ENCODE assay signal across 2 cellular contexts in the genomic region with DNA sequence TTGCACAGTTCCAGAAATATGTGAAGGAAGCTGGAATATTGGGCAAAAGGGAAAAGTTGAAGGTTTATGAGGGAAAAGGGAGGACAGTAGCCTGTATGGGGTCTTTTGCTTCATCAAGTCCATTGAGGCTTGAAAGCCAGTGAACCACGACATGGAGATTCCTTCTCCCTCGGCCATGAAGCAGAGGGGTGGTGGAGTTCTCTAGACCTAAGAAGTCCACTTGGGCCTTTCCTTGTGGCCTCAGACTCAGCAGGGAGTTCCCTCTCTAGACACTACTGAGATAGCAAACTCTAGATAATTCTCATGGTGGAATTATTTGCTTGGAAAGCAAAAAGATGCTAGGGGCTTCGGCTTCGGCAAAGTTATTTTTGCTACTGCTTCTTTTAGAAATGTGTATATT.
TF ChIP-seq lines count a peak whose summit lies in the region.

No MANE protein-coding gene starts in this region.

TF ChIP-seq in A549, 52 proteins besides CTCF, POLR2A, EP300 and RAD21:
- TF ChIP-seq, protein P1, sequence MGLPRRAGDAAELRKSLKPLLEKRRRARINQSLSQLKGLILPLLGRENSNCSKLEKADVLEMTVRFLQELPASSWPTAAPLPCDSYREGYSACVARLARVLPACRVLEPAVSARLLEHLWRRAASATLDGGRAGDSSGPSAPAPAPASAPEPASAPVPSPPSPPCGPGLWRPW (IDR thresholded peaks at IDR 0.05), result no peak

TF ChIP-seq in IMR-90, 13 proteins besides CTCF, POLR2A, EP300 and RAD21:
- TF ChIP-seq CHD1 (IDR thresholded peaks at IDR 0.05; ENCODE audit: low read depth, low read length), result no peak
- no peak for TF ChIP-seq MXI1 (IDR thresholded peaks at IDR 0.05; ENCODE audit: borderline replicate concordance, low read depth, low read length)
- no peak for TF ChIP-seq NFE2L2 (IDR thresholded peaks at IDR 0.05; ENCODE audit: low read depth, low read length)
- no peak for TF ChIP-seq MAFK (IDR thresholded peaks at IDR 0.05; ENCODE audit: low read depth, low read length)
- TF ChIP-seq, protein P2, sequence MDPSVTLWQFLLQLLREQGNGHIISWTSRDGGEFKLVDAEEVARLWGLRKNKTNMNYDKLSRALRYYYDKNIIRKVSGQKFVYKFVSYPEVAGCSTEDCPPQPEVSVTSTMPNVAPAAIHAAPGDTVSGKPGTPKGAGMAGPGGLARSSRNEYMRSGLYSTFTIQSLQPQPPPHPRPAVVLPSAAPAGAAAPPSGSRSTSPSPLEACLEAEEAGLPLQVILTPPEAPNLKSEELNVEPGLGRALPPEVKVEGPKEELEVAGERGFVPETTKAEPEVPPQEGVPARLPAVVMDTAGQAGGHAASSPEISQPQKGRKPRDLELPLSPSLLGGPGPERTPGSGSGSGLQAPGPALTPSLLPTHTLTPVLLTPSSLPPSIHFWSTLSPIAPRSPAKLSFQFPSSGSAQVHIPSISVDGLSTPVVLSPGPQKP (IDR thresholded peaks at IDR 0.05; ENCODE audit: borderline replicate concordance, low read depth, low read length), result no peak
- TF ChIP-seq BHLHE40 (IDR thresholded peaks at IDR 0.05; ENCODE audit: low read depth, low read length), result no peak
- TF ChIP-seq FOS (IDR thresholded peaks at IDR 0.05; ENCODE audit: low read depth, low read length), result no peak
- TF ChIP-seq MAZ (IDR thresholded peaks at IDR 0.05; ENCODE audit: borderline replicate concordance, low read depth, low read length), result no peak
- TF ChIP-seq, protein P3, sequence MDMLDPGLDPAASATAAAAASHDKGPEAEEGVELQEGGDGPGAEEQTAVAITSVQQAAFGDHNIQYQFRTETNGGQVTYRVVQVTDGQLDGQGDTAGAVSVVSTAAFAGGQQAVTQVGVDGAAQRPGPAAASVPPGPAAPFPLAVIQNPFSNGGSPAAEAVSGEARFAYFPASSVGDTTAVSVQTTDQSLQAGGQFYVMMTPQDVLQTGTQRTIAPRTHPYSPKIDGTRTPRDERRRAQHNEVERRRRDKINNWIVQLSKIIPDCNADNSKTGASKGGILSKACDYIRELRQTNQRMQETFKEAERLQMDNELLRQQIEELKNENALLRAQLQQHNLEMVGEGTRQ (IDR thresholded peaks at IDR 0.05; ENCODE audit: low read depth, low read length), result no peak
- no peak for TF ChIP-seq SMC3 (IDR thresholded peaks at IDR 0.05; ENCODE audit: low read depth, low read length)
